8 cellular contexts compared by ENCODE assay signal in genomic region chr15:25438601-25439455, GRCh38. TPM values are rescaled to one million over a fixed set of nuclear protein-coding genes. Genes with fewer than 3 reads are reported as not detected.
DNase-seq lines count a peak whose midpoint lies in the region; ATAC-seq and TF ChIP-seq lines count a peak whose summit lies in the region.

Gene UBE3A (minus strand): TSS chr15:25439024. CDS start chr15:25409107, 29,917 bp downstream.

- peak within 1 kb of the TSS; percentile 87 to 97 (median 94) for H3K27ac Mint-ChIP-seq in CD4-positive, alpha-beta memory T cell
- peak within 1 kb of the TSS; percentile 95 for H3K27ac Mint-ChIP-seq in activated CD8-positive, alpha-beta T cell treated with anti-CD3 and anti-CD28 coated beads for 36 hours

- peaks cover 42% of the 10 kb centered on the region for H3K4me1 ChIP-seq in CD4-positive, alpha-beta memory T cell (ENCODE audit: insufficient read depth, low read length)
- peaks cover 21 to 32% of the 10 kb centered on the region in 2 donors for H3K4me1 ChIP-seq in duodenal mucosa (ENCODE audit: control insufficient read depth in 1 of 2, insufficient read depth in 2 of 2, low read length in 2 of 2)

- peak within 1 kb of the TSS; percentile 85 to 98 (median 94) for H3K4me3 Mint-ChIP-seq in CD4-positive, alpha-beta memory T cell
- H3K4me3 Mint-ChIP-seq in activated CD8-positive, alpha-beta T cell treated with anti-CD3 and anti-CD28 coated beads for 36 hours, result peak within 1 kb of the TSS; percentile 88

- H3K27me3 Mint-ChIP-seq in CD4-positive, alpha-beta memory T cell, result no peaks in the 10 kb centered on the region
- H3K27me3 Mint-ChIP-seq in activated CD8-positive, alpha-beta T cell treated with anti-CD3 and anti-CD28 coated beads for 36 hours, result no peaks in the 10 kb centered on the region

- H3K4me3 ChIP-seq in CD4-positive, alpha-beta memory T cell (ENCODE audit: low read length in 2 of 2), result peak within 1 kb of the TSS; percentile 67 to 73
- peak within 1 kb of the TSS; percentile 90 to 93 for H3K4me3 ChIP-seq in duodenal mucosa (ENCODE audit: low read depth in 1 of 2, low read length in 2 of 2)
- peak within 1 kb of the TSS; percentile 98 for H3K4me3 ChIP-seq in lower leg skin (ENCODE audit: low read depth, poor library complexity, severe bottlenecking)

- H3K27me3 ChIP-seq in CD4-positive, alpha-beta memory T cell (ENCODE audit: insufficient read depth, low read length), result no peaks in the 10 kb centered on the region
- H3K27me3 ChIP-seq in duodenal mucosa (ENCODE audit: control insufficient read depth in 1 of 2, insufficient read depth in 2 of 2, low read length in 2 of 2), result no peaks in the 10 kb centered on the region

- CTCF ChIA-PET in CD4-positive, alpha-beta memory T cell (lab: Charles Lee; ENCODE audit: partially characterized antibody), result interaction anchor here (0.7 kb wide), 1 partner anchor 41 kb away, joined by 3 read pairs; no protein-coding TSS in a partner anchor
- CTCF ChIA-PET in activated CD8-positive, alpha-beta T cell treated with anti-CD3 and anti-CD28 coated beads for 36 hours (lab: Charles Lee), result interaction anchor here (1.2 kb wide), 1 partner anchor 17 kb away, joined by 4 read pairs; no protein-coding TSS in a partner anchor

- peak in 1 of 2 donors; percentile 2 for TF ChIP-seq POLR2A in lower leg skin (IDR thresholded peaks at IDR 0.05)

- POLR2A ChIA-PET in CD4-positive, alpha-beta memory T cell (lab: Charles Lee; ENCODE audit: partially characterized antibody), result interaction anchor here (0.7 to 1.7 kb wide), 6 partner anchors 10 to 644 kb away, joined by 3 to 8 read pairs (median 3); no protein-coding TSS in a partner anchor
- POLR2A ChIA-PET in activated CD8-positive, alpha-beta T cell treated with anti-CD3 and anti-CD28 coated beads for 36 hours (lab: Charles Lee), result interaction anchor here (0.7 to 1.1 kb wide), 4 partner anchors 10 to 457 kb away, joined by 3 to 6 read pairs (median 4); no protein-coding TSS in a partner anchor

- H3K36me3 ChIP-seq in CD4-positive, alpha-beta memory T cell (ENCODE audit: insufficient read depth, low read length), result no peaks in the 10 kb centered on the region
- H3K36me3 ChIP-seq in duodenal mucosa (ENCODE audit: control insufficient read depth in 1 of 2, insufficient read depth in 2 of 2, low read length in 2 of 2), result peaks cover 0 to 4% of the 10 kb centered on the region in 2 donors

- TF ChIP-seq CTCF in activated CD8-positive, alpha-beta T cell treated with anti-CD3 and anti-CD28 coated beads for 36 hours (IDR thresholded peaks at IDR 0.05), result no peak
- no peak for TF ChIP-seq CTCF in lower leg skin (IDR thresholded peaks at IDR 0.05)

- ATAC-seq in GM19438 (IDR thresholded peaks at IDR 0.05; ENCODE audit: low read depth, unreplicated experiment) (peak; percentile 80), HG03571 (IDR thresholded peaks at IDR 0.05; ENCODE audit: unreplicated experiment) (peak; percentile 90)
- peak; percentile 95 for ATAC-seq in activated CD8-positive, alpha-beta T cell treated with anti-CD3 and anti-CD28 coated beads for 36 hours

- peak within 1 kb of the TSS; percentile 82 to 84 for H3K9ac ChIP-seq in duodenal mucosa (ENCODE audit: low read depth in 1 of 2, low read length in 2 of 2)

- peak within 1 kb of the TSS; percentile 84 for H3K27ac ChIP-seq in CD4-positive, alpha-beta memory T cell (ENCODE audit: low read depth, low read length)
- peak within 1 kb of the TSS; percentile 93 for H3K27ac ChIP-seq in duodenal mucosa (ENCODE audit: low read depth, low read length)

- peak; percentile 85 to 90 (median 87) for DNase-seq in CD4-positive, alpha-beta memory T cell
- DNase-seq in NCI-H774 (lab: John Stamatoyannopoulos, UW), result peak; percentile 92
- DNase-seq in activated CD8-positive, alpha-beta T cell treated with anti-CD3 and anti-CD28 coated beads for 36 hours, result peak; percentile 90
- DNase-seq in lower leg skin (ENCODE audit: low spot score in 2 of 2), result peak; percentile 81 to 97
- peak; percentile 83 to 90 for DNase-seq in stimulated activated CD4-positive, alpha-beta T cell treated with anti-CD3 and anti-CD28 coated beads, Interleukin-4, amount 100 ng/mL, for 4 hours

- no peaks in the 10 kb centered on the region for H3K9me3 ChIP-seq in CD4-positive, alpha-beta memory T cell (ENCODE audit: control insufficient read depth in 1 of 2, low read length in 2 of 2)
- no peaks in the 10 kb centered on the region for H3K9me3 ChIP-seq in duodenal mucosa (ENCODE audit: control insufficient read depth in 1 of 2, low read length in 2 of 2)

- peaks cover 4 to 8% of the 10 kb centered on the region in 2 donors for H3K36me3 Mint-ChIP-seq in CD4-positive, alpha-beta memory T cell
- H3K36me3 Mint-ChIP-seq in activated CD8-positive, alpha-beta T cell treated with anti-CD3 and anti-CD28 coated beads for 36 hours (ENCODE audit: low read depth), result peaks cover 16% of the 10 kb centered on the region

- H3K4me1 Mint-ChIP-seq in CD4-positive, alpha-beta memory T cell, result peaks cover 33 to 43% (median 38%) of the 10 kb centered on the region in 4 donors
- peaks cover 29% of the 10 kb centered on the region for H3K4me1 Mint-ChIP-seq in activated CD8-positive, alpha-beta T cell treated with anti-CD3 and anti-CD28 coated beads for 36 hours (ENCODE audit: low read depth)

- no peaks in the 10 kb centered on the region for H3K9me3 Mint-ChIP-seq in CD4-positive, alpha-beta memory T cell
- no peaks in the 10 kb centered on the region for H3K9me3 Mint-ChIP-seq in activated CD8-positive, alpha-beta T cell treated with anti-CD3 and anti-CD28 coated beads for 36 hours

- intact Hi-C loops in CD4-positive, alpha-beta memory T cell (cut with micrococcal nuclease), result loop anchor here (1.0 to 10.0 kb wide), 4 partner anchors 413 to 643 kb away; no protein-coding TSS in a partner anchor
- intact Hi-C loops in activated CD8-positive, alpha-beta T cell treated with anti-CD3 and anti-CD28 coated beads for 36 hours (cut with micrococcal nuclease), result loop anchor here (10.0 kb wide), 1 partner anchor 84 kb away; no protein-coding TSS in a partner anchor
- intact Hi-C loops in lower leg skin (cut with DNase I; ENCODE audit: low total_unique reads), result no loop called here

- 0% methylated on average over 21 to 33 of the region's 99 CpGs for WGBS in lower leg skin, 2 donors

RNA-seq across cellular contexts. Expression of gene UBE3A, which starts in this region (rescaled TPM):
- 100 to 1,000 TPM; 115 to 140 TPM for total RNA-seq in CD4-positive, alpha-beta memory T cell
- polyA plus RNA-seq in CD4-positive, alpha-beta memory T cell, result 100 to 1,000 TPM; 122 to 127 TPM
- 100 to 1,000 TPM; 102 to 110 TPM for total RNA-seq in activated CD8-positive, alpha-beta T cell treated with anti-CD3 and anti-CD28 coated beads for 36 hours
- total RNA-seq in lower leg skin, result 10 to 100 TPM; 56.9 to 79.2 (median 65.7) TPM

Comparison
In these comparisons a context has a peak if more than half of its experiments do, and no peak if none do; other contexts are left out.
1. Peak in every context shown above with its lines: DNase-seq, ATAC-seq, H3K4me3 ChIP-seq and H3K27ac ChIP-seq.